ENCODE assay signal across 1 cellular context in genomic region chr16:19488213-19488640, GRCh38.
TF ChIP-seq lines count a peak whose summit lies in the region.

No MANE protein-coding gene starts in this region.

TF ChIP-seq in liver, 16 proteins besides CTCF, POLR2A, EP300 and RAD21 (continued from another document):
- no peak for TF ChIP-seq REST (IDR thresholded peaks at IDR 0.05)
